Comparison of ENCODE assay signal across 27 cellular contexts in genomic region chr9:111074395-111074794, GRCh38. TPM values are rescaled to one million over a fixed set of nuclear protein-coding genes. Genes with fewer than 3 reads are reported as not detected.
DNase-seq lines count a peak whose midpoint lies in the region; ATAC-seq and TF ChIP-seq lines count a peak whose summit lies in the region.
"Had no signal": no experiment of that assay in that cellular context is flagged by ENCODE, and none has a peak within 500 bp of the region (broad histone marks: within the 10 kb centered on the region; RNA-seq: fewer than 3 reads in every experiment).

No MANE protein-coding gene starts in this region.

- no peaks in the 10 kb centered on the region for H3K27me3 ChIP-seq in H9 (ENCODE audit: insufficient read depth, low read length)
- no peaks in the 10 kb centered on the region for H3K27me3 ChIP-seq in mesendoderm (ENCODE audit: insufficient read depth, low read length, poor library complexity)
- H3K27me3 ChIP-seq: esophagus muscularis mucosa, SJSA1 had no signal

- no peaks in the 10 kb centered on the region for H3K4me1 Mint-ChIP-seq in H9
- H3K4me1 Mint-ChIP-seq: activated naive CD8-positive, alpha-beta T cell treated with anti-CD3 and anti-CD28 coated beads, Interleukin-2, amount 10 ng/mL, durations not matched to agents 7 days and 5 days; T-helper 17 cell had no signal

- no peak overlapping the region for H2BK12ac ChIP-seq in H9 (ENCODE audit: insufficient read length, low read depth, low read length)

- H3K4me2 ChIP-seq in H9 (ENCODE audit: insufficient read depth, insufficient read length, low read length) (no peak overlapping the region), mesendoderm (ENCODE audit: low read length) (no peak overlapping the region)

- DNase-seq in H9 (no peak), NOMO-1 (lab: John Stamatoyannopoulos, UW; ENCODE audit: unreplicated experiment in 2 of 2) (peak; percentile 82 to 95), amniotic epithelial cell (ENCODE audit: low read depth) (peak; percentile 66), mesendoderm (peak; percentile 5), ureter (ENCODE audit: low spot score) (no peak), ACHN (no peak), COLO668 (lab: John Stamatoyannopoulos, UW; ENCODE audit: unreplicated experiment) (no peak)
- DNase-seq: activated CD4-positive, alpha-beta T cell treated with anti-CD3 and anti-CD28 coated beads, Interleukin-2, amount 50 U/mL, for 1 hour; activated naive CD8-positive, alpha-beta T cell treated with anti-CD3 and anti-CD28 coated beads, Interleukin-2, amount 10 ng/mL, durations not matched to agents 7 days and 5 days; Caco-2; effector memory CD4-positive, alpha-beta T cell; GOT3; kidney; NCI-H187; NCI-H748 treated with DMSO at 0.1 percent for 48 hours; occipital lobe; small intestine; stimulated activated CD4-positive, alpha-beta T cell treated with anti-CD3 and anti-CD28 coated beads, Interleukin-2, amount 100 ng/mL, for 48 hours; stimulated activated naive CD4-positive, alpha-beta T cell; T-helper 17 cell; WERI-Rb-1 had no signal

- no peaks in the 10 kb centered on the region for H3K79me1 ChIP-seq in H9 (ENCODE audit: insufficient read depth, low read depth, low read length, poor library complexity, severe bottlenecking)
- no peaks in the 10 kb centered on the region for H3K79me1 ChIP-seq in mesendoderm (ENCODE audit: low read length)

- TF ChIP-seq CTCF in H9 (conservative IDR thresholded peaks at IDR 0.05): peak; percentile 33

- H2AK5ac ChIP-seq in H9 (ENCODE audit: insufficient read length, low read length) (no peak overlapping the region), mesendoderm (ENCODE audit: low read length) (no peak overlapping the region)

- H3K4ac ChIP-seq in H9 (ENCODE audit: low read depth, low read length): no peak overlapping the region
- H3K4ac ChIP-seq in mesendoderm (ENCODE audit: low read depth, low read length): no peak overlapping the region

- no peaks in the 10 kb centered on the region for H3K23me2 ChIP-seq in H9 (ENCODE audit: insufficient read length, low read depth, low read length, poor library complexity, severe bottlenecking)

- H3K18ac ChIP-seq in H9 (ENCODE audit: insufficient read length, low read depth, low read length): no peak overlapping the region
- H3K18ac ChIP-seq in mesendoderm (ENCODE audit: low read length): no peak overlapping the region

- no peak overlapping the region for H3K14ac ChIP-seq in H9 (ENCODE audit: insufficient read depth, low read length)

- H2AFZ ChIP-seq in H9 (ENCODE audit: low read length): no peak overlapping the region

- H2BK120ac ChIP-seq in H9 (ENCODE audit: low read depth, low read length, poor library complexity, severe bottlenecking): no peak overlapping the region
- no peak overlapping the region for H2BK120ac ChIP-seq in mesendoderm (ENCODE audit: low read depth, low read length)

- no peaks in the 10 kb centered on the region; the same call in 1 of the 2 replicates for H3K4me1 ChIP-seq in H9 (ENCODE audit: insufficient read depth, low read length)
- H3K4me1 ChIP-seq in mesendoderm (ENCODE audit: control insufficient read depth, low read depth, low read length): no peaks in the 10 kb centered on the region
- H3K4me1 ChIP-seq: Caco-2, esophagus muscularis mucosa, SJSA1 had no signal

- H3K56ac ChIP-seq in H9 (ENCODE audit: insufficient read length, low read depth, low read length) (no peak overlapping the region), mesendoderm (ENCODE audit: low read length) (no peak overlapping the region)

- no peak overlapping the region for H3T11ph ChIP-seq in H9 (ENCODE audit: low read length)

- no peak overlapping the region for H3K4me3 ChIP-seq in mesendoderm (ENCODE audit: low read length)
- H3K4me3 ChIP-seq: esophagus muscularis mucosa, SJSA1, thoracic aorta had no signal

- H2BK5ac ChIP-seq in H9 (ENCODE audit: insufficient read length, low read length) (no peak overlapping the region), mesendoderm (ENCODE audit: low read length) (no peak overlapping the region)

- H3K23ac ChIP-seq in H9 (ENCODE audit: insufficient read length, low read depth, low read length) (no peak overlapping the region), mesendoderm (ENCODE audit: low read length) (no peak overlapping the region)

- H4K91ac ChIP-seq in H9 (ENCODE audit: insufficient read length, low read depth, low read length): no peak overlapping the region

- H4K5ac ChIP-seq in H9 (ENCODE audit: insufficient read length, low read depth, low read length): no peak overlapping the region
- no peak overlapping the region for H4K5ac ChIP-seq in mesendoderm (ENCODE audit: low read length)

- no peak overlapping the region for H2BK20ac ChIP-seq in H9 (ENCODE audit: low read depth, low read length, poor library complexity, severe bottlenecking)

- H3K36me3 ChIP-seq in mesendoderm (ENCODE audit: control insufficient read depth, insufficient read depth, low read length): no peaks in the 10 kb centered on the region
- H3K36me3 ChIP-seq: esophagus muscularis mucosa, SJSA1, thoracic aorta, WERI-Rb-1 had no signal

- no peak for ATAC-seq in HG02885 (IDR thresholded peaks at IDR 0.05; ENCODE audit: poor library complexity, unreplicated experiment)
- ATAC-seq: Panc1, T-helper 17 cell had no signal

- H3K27me3 Mint-ChIP-seq in H9 (ENCODE audit: low read depth): no peaks in the 10 kb centered on the region; the same call in 1 of the 2 replicates
- H3K27me3 Mint-ChIP-seq: activated naive CD8-positive, alpha-beta T cell treated with anti-CD3 and anti-CD28 coated beads, Interleukin-2, amount 10 ng/mL, durations not matched to agents 7 days and 5 days; T-helper 17 cell had no signal

- no peaks in the 10 kb centered on the region for H4K20me1 ChIP-seq in H9 (ENCODE audit: control insufficient read depth, insufficient read depth, insufficient read length)

- H3K36me3 Mint-ChIP-seq in H9 (ENCODE audit: insufficient read depth in 1 of 3, low read depth in 3 of 3): no peaks in the 10 kb centered on the region
- H3K36me3 Mint-ChIP-seq: activated naive CD8-positive, alpha-beta T cell treated with anti-CD3 and anti-CD28 coated beads, Interleukin-2, amount 10 ng/mL, durations not matched to agents 7 days and 5 days had no signal

- in situ Hi-C loops in ACHN (cut with HindIII; ENCODE audit: low pct_ligation_motif_present, low pct_unique_long_range_greater_than_20kb, low sequenced_read_pairs): no loop called here

- H3K9me3 ChIP-seq in H9 (ENCODE audit: control insufficient read depth, low read depth, low read length): no peaks in the 10 kb centered on the region
- H3K9me3 ChIP-seq: Caco-2, esophagus muscularis mucosa, SJSA1, thoracic aorta had no signal

- H4K8ac ChIP-seq in H9 (replicated peaks; ENCODE audit: insufficient read length, low read depth, low read length) (no peak overlapping the region), mesendoderm (ENCODE audit: low read depth, low read length) (no peak overlapping the region)

- H3K9ac ChIP-seq in H9 (ENCODE audit: extremely low read depth, insufficient read length, low read length) (no peak overlapping the region), mesendoderm (ENCODE audit: low read length) (no peak overlapping the region)

- H3K79me2 ChIP-seq in H9 (ENCODE audit: insufficient read depth, low read length) (no peaks in the 10 kb centered on the region), mesendoderm (ENCODE audit: control insufficient read depth, insufficient read depth, low read length) (no peaks in the 10 kb centered on the region)

- H2BK15ac ChIP-seq in H9 (ENCODE audit: low read depth, low read length): no peak overlapping the region
- no peak overlapping the region for H2BK15ac ChIP-seq in mesendoderm (replicated peaks; ENCODE audit: low read depth)

- no peak overlapping the region for H3K4me3 Mint-ChIP-seq in H9
- H3K4me3 Mint-ChIP-seq: activated naive CD8-positive, alpha-beta T cell treated with anti-CD3 and anti-CD28 coated beads, Interleukin-2, amount 10 ng/mL, durations not matched to agents 7 days and 5 days; T-helper 17 cell had no signal

- no peak overlapping the region for H3K27ac ChIP-seq in H9 (ENCODE audit: insufficient read length, low read depth, low read length)
- H3K27ac ChIP-seq in mesendoderm (ENCODE audit: low read depth, low read length): no peak overlapping the region
- H3K27ac ChIP-seq: esophagus muscularis mucosa, SJSA1, thoracic aorta, WERI-Rb-1 had no signal

- no peak overlapping the region for H3K27ac Mint-ChIP-seq in H9
- H3K27ac Mint-ChIP-seq: activated naive CD8-positive, alpha-beta T cell treated with anti-CD3 and anti-CD28 coated beads, Interleukin-2, amount 10 ng/mL, durations not matched to agents 7 days and 5 days; T-helper 17 cell had no signal

- WGBS in H9 (ENCODE audit: extremely low coverage, insufficient read length, low lambda C conversion rate): no CpG with 5 or more reads among the region's 3 CpGs
- WGBS in mesendoderm (ENCODE audit: extremely low coverage, insufficient coverage, low lambda C conversion rate): no CpG with 5 or more reads among the region's 3 CpGs

- no peaks in the 10 kb centered on the region; a peak in 2 of 5 replicates for H3K9me3 Mint-ChIP-seq in H9
- H3K9me3 Mint-ChIP-seq: activated naive CD8-positive, alpha-beta T cell treated with anti-CD3 and anti-CD28 coated beads, Interleukin-2, amount 10 ng/mL, durations not matched to agents 7 days and 5 days had no signal

RNA-seq across cellular contexts. Expression of gene LPAR1, which starts 36.1 kb away (rescaled TPM):
- total RNA-seq in H9 (2021) (0.99 and 1.3 TPM in 2 replicates), ureter (67.6 TPM)
- polyA plus RNA-seq in mesendoderm (2013, experiment 1 of 2): 3.0 TPM
- polyA plus RNA-seq in mesendoderm (2013, experiment 2 of 2): 2.6 TPM
- total RNA-seq: lung microvascular endothelial cell, T-helper 17 cell had no signal

Comparison
In these comparisons a context has a peak if more than half of its experiments do, and no peak if none do; other contexts are left out.
1. DNase-seq: peak in NOMO-1 (2 of 2), amniotic epithelial cell (single experiment) and mesendoderm (single experiment); none in H9 (single experiment), ureter (single experiment), ACHN (single experiment) and COLO668 (single experiment).
2. RNA of gene LPAR1, which starts 36.1 kb away (total RNA-seq): 67.6 TPM in ureter (single experiment); 0.99 to 1.3 TPM in H9; every median in the first group is over 10 times any median in the second.